ENCODE assay signal across 8 cellular contexts in genomic region chr9:37575921-37576721, GRCh38.
DNase-seq lines count a peak whose midpoint lies in the region; ATAC-seq and TF ChIP-seq lines count a peak whose summit lies in the region.

TSS of gene FBXO10 (minus strand) at chr9:37576380. CDS start at chr9:37541768, 34,612 bp downstream.

- H3K4me3 ChIP-seq in HEK293 (ENCODE audit: low read depth, low read length) (peak within 1 kb of the TSS; percentile 80), skin epidermis (peak within 1 kb of the TSS; percentile 54 to 84 (median 68))

- TF ChIP-seq CTCF in HEK293 (tag by site-specific recombination; IDR thresholded peaks at IDR 0.05) = no peak
- TF ChIP-seq CTCF in VCaP (conservative IDR thresholded peaks at IDR 0.05) = no peak

- H3K27ac ChIP-seq in HEK293 (ENCODE audit: extremely low read depth, low read depth, low read length) = peak within 1 kb of the TSS; percentile 46; the same call in 1 of the 2 replicates
- peak within 1 kb of the TSS; percentile 88 for H3K27ac ChIP-seq in VCaP
- peak within 1 kb of the TSS in 20 of 21 experiments; percentile 31 to 89 (median 75) for H3K27ac ChIP-seq in skin epidermis

- no peaks in the 10 kb centered on the region for H3K9me3 Mint-ChIP-seq in central memory CD8-positive, alpha-beta T cell

- H3K9me3 ChIP-seq in HEK293 (ENCODE audit: control insufficient read depth, insufficient read depth, low read depth, low read length) = no peaks in the 10 kb centered on the region

- H3K4me3 Mint-ChIP-seq in central memory CD8-positive, alpha-beta T cell = peak within 1 kb of the TSS; percentile 78

- H3K4me1 Mint-ChIP-seq in central memory CD8-positive, alpha-beta T cell = peaks cover 18% of the 10 kb centered on the region

- peaks cover 0 to 18% of the 10 kb centered on the region in 2 experiments; a peak in 2 of 3 replicates for H3K36me3 ChIP-seq in HEK293 (ENCODE audit: control insufficient read depth in 2 of 2, insufficient read depth in 1 of 2, low read length in 2 of 2)

- peak; percentile 56 for ATAC-seq in central memory CD8-positive, alpha-beta T cell (replicated peaks; ENCODE audit: extremely low read depth, poor library complexity, severe bottlenecking)

- H3K4me1 ChIP-seq in HEK293 (ENCODE audit: control insufficient read depth, insufficient read depth, low read length) = peaks cover 5% of the 10 kb centered on the region; the same call in 1 of the 2 replicates

- CTCF ChIA-PET in HEK293 (lab: Yijun Ruan, JAX) = interaction anchor here (0.7 to 1.7 kb wide), 6 partner anchors 14 to 650 kb away, joined by 3 to 7 read pairs (median 4); partner anchors contain the start of genes EXOSC3 and TOMM5

- POLR2A ChIA-PET in HEK293 (lab: Yijun Ruan, JAX) = interaction anchor here (0.6 to 4.1 kb wide), 7 partner anchors 10 to 1044 kb away, joined by 3 to 42 read pairs (median 8); partner anchors contain the start of genes ANKRD18A, POLR1E, TOMM5 and ZBTB5

- no peaks in the 10 kb centered on the region for H3K27me3 Mint-ChIP-seq in central memory CD8-positive, alpha-beta T cell

- peak within 1 kb of the TSS; percentile 29 for H3K27ac Mint-ChIP-seq in central memory CD8-positive, alpha-beta T cell (ENCODE audit: low read depth)

- DNase-seq in NCI-H1105 (lab: John Stamatoyannopoulos, UW) = peak; percentile 52
- no peak for DNase-seq in central memory CD8-positive, alpha-beta T cell (ENCODE audit: low spot score in 2 of 2)
- DNase-seq in iris pigment epithelial cell (ENCODE audit: low read depth) = peak; percentile 77
- no peak for DNase-seq in DMS114 treated with DMSO at 0.1 percent for 48 hours (lab: John Stamatoyannopoulos, UW; ENCODE audit: unreplicated experiment)

- peaks cover 7% of the 10 kb centered on the region for H3K36me3 Mint-ChIP-seq in central memory CD8-positive, alpha-beta T cell (ENCODE audit: insufficient read depth)

- TF ChIP-seq POLR2A in GM10847 (IDR thresholded peaks at IDR 0.05; ENCODE audit: extremely low read depth, insufficient read length) = peak; percentile 56

TF ChIP-seq in HEK293, 187 proteins besides CTCF, POLR2A, EP300 and RAD21 (continues in another document):
- TF ChIP-seq ZFHX2 (tag by site-specific recombination; conservative IDR thresholded peaks at IDR 0.05) (peak; percentile 67), ZSCAN30 (tag by site-specific recombination; IDR thresholded peaks at IDR 0.05) (peak; percentile 66; the same call in 1 of the 2 replicates), PBX3 (CRISPR knock-in tag; IDR thresholded peaks at IDR 0.05) (peak; percentile 84; the same call in 1 of the 2 replicates), ZNF354C (tag by site-specific recombination; IDR thresholded peaks at IDR 0.05; ENCODE audit: borderline replicate concordance, low read depth) (no peak), ZIC2 (tag by site-specific recombination; IDR thresholded peaks at IDR 0.05) (peak; percentile 86), WT1 (tag by site-specific recombination; IDR thresholded peaks at IDR 0.05) (0 out of 2 replicates have a peak, but pooled peaks have one; percentile 12), ZNF76 (tag by site-specific recombination; IDR thresholded peaks at IDR 0.05; ENCODE audit: borderline replicate concordance, low read depth) (peak; percentile 86; the same call in 1 of the 2 replicates), PATZ1 (tag by site-specific recombination; IDR thresholded peaks at IDR 0.05) (peak; percentile 64), SP2 (tag by site-specific recombination; IDR thresholded peaks at IDR 0.05) (peak; percentile 52), ZNF707 (tag by site-specific recombination; IDR thresholded peaks at IDR 0.05) (no peak), ZNF548 (tag by site-specific recombination; IDR thresholded peaks at IDR 0.05) (no peak), SP7 (tag by site-specific recombination; IDR thresholded peaks at IDR 0.05) (peak; percentile 25; the same call in 1 of the 2 replicates), ZNF10 (tag by site-specific recombination; IDR thresholded peaks at IDR 0.05) (no peak), ZNF585B (tag by site-specific recombination; IDR thresholded peaks at IDR 0.05) (no peak), ZNF335 (tag by site-specific recombination; conservative IDR thresholded peaks at IDR 0.05) (peak; percentile 70), ZNF311 (tag by site-specific recombination; IDR thresholded peaks at IDR 0.05; ENCODE audit: borderline replicate concordance) (no peak), ZBTB17 (tag by site-specific recombination; IDR thresholded peaks at IDR 0.05) (peak; percentile 72), IKZF3 (tag by site-specific recombination; IDR thresholded peaks at IDR 0.05) (peak; percentile 46; the same call in 1 of the 2 replicates), ZNF221 (tag by site-specific recombination; IDR thresholded peaks at IDR 0.05; ENCODE audit: borderline replicate concordance) (no peak), ZNF394 (tag by site-specific recombination; IDR thresholded peaks at IDR 0.05; ENCODE audit: borderline replicate concordance) (peak; percentile 56; the same call in 1 of the 2 replicates), ZNF747 (tag by site-specific recombination; IDR thresholded peaks at IDR 0.05) (no peak), ZNF660 (tag by site-specific recombination; IDR thresholded peaks at IDR 0.05) (0 out of 2 replicates have a peak, but pooled peaks have one; percentile 26), HOXA7 (CRISPR knock-in tag; IDR thresholded peaks at IDR 0.05; ENCODE audit: borderline replicate concordance) (no peak), ZNF510 (tag by site-specific recombination; IDR thresholded peaks at IDR 0.05; ENCODE audit: insufficient replicate concordance) (no peak), ZNF324 (tag by site-specific recombination; IDR thresholded peaks at IDR 0.05) (no peak), ZNF561 (tag by site-specific recombination; IDR thresholded peaks at IDR 0.05; ENCODE audit: borderline replicate concordance) (peak; percentile 40; the same call in 1 of the 2 replicates), ZNF2 (tag by site-specific recombination; IDR thresholded peaks at IDR 0.05) (no peak), MEIS1 (CRISPR knock-in tag; IDR thresholded peaks at IDR 0.05; ENCODE audit: borderline replicate concordance) (peak; percentile 27; the same call in 1 of the 2 replicates), ZBTB26 (tag by site-specific recombination; optimal IDR thresholded peaks at IDR 0.05) (peak; percentile 72), ZNF416 (tag by site-specific recombination; IDR thresholded peaks at IDR 0.05) (no peak), PRDM4 (tag by site-specific recombination; IDR thresholded peaks at IDR 0.05) (no peak)

Comparison
In these comparisons a context has a peak if more than half of its experiments do, and no peak if none do; other contexts are left out.
1. DNase-seq: peak in NCI-H1105 (single experiment) and iris pigment epithelial cell (single experiment); none in central memory CD8-positive, alpha-beta T cell (0 of 2) and DMS114 treated with DMSO at 0.1 percent for 48 hours (single experiment).
2. Peak in every context shown above with its lines, with median percentiles within 50 percentile points of each other: H3K27ac ChIP-seq.